Comparison of ENCODE assay signal across 8 cellular contexts in genomic region chr11:65476632-65477270, GRCh38. TPM values are rescaled to one million over a fixed set of nuclear protein-coding genes. Genes with fewer than 3 reads are reported as not detected.
DNase-seq lines count a peak whose midpoint lies in the region; ATAC-seq, FAIRE-seq and TF ChIP-seq lines count a peak whose summit lies in the region.

No MANE protein-coding gene starts in this region.

- H3K27ac ChIP-seq in HUES6 (ENCODE audit: low read depth, low read length) (peak overlapping the region; percentile 100), adrenal gland (peak overlapping the region; percentile 97 to 100 (median 99)), kidney (ENCODE audit: low read depth in 2 of 2, low read length in 2 of 2) (peak overlapping the region; percentile 100)

- H3K9ac ChIP-seq in HUES6 (ENCODE audit: low read length) (peak overlapping the region; percentile 99), kidney (ENCODE audit: low read length in 2 of 2) (peak overlapping the region; percentile 97 to 100)

- no peak for TF ChIP-seq POLR2A in adrenal gland (IDR thresholded peaks at IDR 0.05)

- peaks cover 44% of the 10 kb centered on the region for H3K4me1 ChIP-seq in HUES6 (ENCODE audit: control insufficient read depth, insufficient read depth, low read length)
- H3K4me1 ChIP-seq in adrenal gland (replicated peaks in 1 of 2) = peaks cover 40 to 64% of the 10 kb centered on the region in 2 donors
- peaks cover 14 to 25% of the 10 kb centered on the region in 2 donors for H3K4me1 ChIP-seq in kidney (ENCODE audit: control insufficient read depth in 1 of 2, insufficient read depth in 1 of 2, low read depth in 1 of 2, low read length in 2 of 2)

- no peaks in the 10 kb centered on the region for H3K27me3 Mint-ChIP-seq in stimulated activated naive CD8-positive, alpha-beta T cell treated with anti-CD3 and anti-CD28 coated beads, Interleukin-15, amount 100 ng/mL, for 72 hours

- H3K4me1 Mint-ChIP-seq in stimulated activated naive CD8-positive, alpha-beta T cell treated with anti-CD3 and anti-CD28 coated beads, Interleukin-15, amount 100 ng/mL, for 72 hours = peaks cover 44% of the 10 kb centered on the region

- H3K9me3 ChIP-seq in HUES6 (ENCODE audit: control insufficient read depth, insufficient read depth, low read depth, low read length) (no peaks in the 10 kb centered on the region), adrenal gland (replicated peaks in 1 of 3) (no peaks in the 10 kb centered on the region), kidney (ENCODE audit: control insufficient read depth in 1 of 2, low read length in 2 of 2) (no peaks in the 10 kb centered on the region)

- intact Hi-C loops in adrenal gland (cut with DNase I) = no loop called here
- intact Hi-C loops in kidney (cut with DNase I) = no loop called here

- H3K4me3 Mint-ChIP-seq in stimulated activated naive CD8-positive, alpha-beta T cell treated with anti-CD3 and anti-CD28 coated beads, Interleukin-15, amount 100 ng/mL, for 72 hours = peak overlapping the region; percentile 85 to 93

- 7 to 15% (median 8%) methylated on average over 14 to 21 of the region's 21 CpGs for WGBS in adrenal gland, 4 donors

- peak overlapping the region; percentile 96 to 98 for H3K27ac Mint-ChIP-seq in stimulated activated naive CD8-positive, alpha-beta T cell treated with anti-CD3 and anti-CD28 coated beads, Interleukin-15, amount 100 ng/mL, for 72 hours

- peak; percentile 14 for ATAC-seq in GM19324 (IDR thresholded peaks at IDR 0.05; ENCODE audit: low FRiP score, unreplicated experiment)
- peak; percentile 34 for ATAC-seq in stimulated activated naive CD8-positive, alpha-beta T cell treated with anti-CD3 and anti-CD28 coated beads, Interleukin-15, amount 100 ng/mL, for 72 hours

- no peaks in the 10 kb centered on the region for H3K9me3 Mint-ChIP-seq in stimulated activated naive CD8-positive, alpha-beta T cell treated with anti-CD3 and anti-CD28 coated beads, Interleukin-15, amount 100 ng/mL, for 72 hours

- peak; percentile 48 for DNase-seq in A172 (ENCODE audit: low spot score)
- peak in 1 of 7 donors; percentile 56 for DNase-seq in adrenal gland
- peak; percentile 55 for DNase-seq in kidney
- no peak for DNase-seq in stimulated activated naive CD8-positive, alpha-beta T cell treated with anti-CD3 and anti-CD28 coated beads, Interleukin-15, amount 100 ng/mL, for 72 hours
- DNase-seq in NCI-H1930 (lab: John Stamatoyannopoulos, UW) = no peak
- no peak for DNase-seq in DMS153 treated with DMSO at 0.1 percent for 48 hours (lab: John Stamatoyannopoulos, UW; ENCODE audit: unreplicated experiment)

- FAIRE-seq in kidney (lab: Jason Lieb, UNC) = no peak

- H3K4me3 ChIP-seq in HUES6 (ENCODE audit: low read depth, low read length) (peak overlapping the region; percentile 96), adrenal gland (peak overlapping the region; percentile 44 to 93 (median 68)), kidney (ENCODE audit: low read length in 2 of 2) (peak overlapping the region; percentile 77 to 94)

- no peak for TF ChIP-seq CTCF in adrenal gland (IDR thresholded peaks at IDR 0.05)
- TF ChIP-seq CTCF in kidney (IDR thresholded peaks at IDR 0.05; ENCODE audit: borderline replicate concordance, extremely low read depth, insufficient read depth) = no peak

- H3K36me3 ChIP-seq in HUES6 (ENCODE audit: control insufficient read depth, insufficient read depth, low read length) = no peaks in the 10 kb centered on the region
- no peaks in the 10 kb centered on the region for H3K36me3 ChIP-seq in adrenal gland (replicated peaks in 1 of 2)
- no peaks in the 10 kb centered on the region for H3K36me3 ChIP-seq in kidney (ENCODE audit: control insufficient read depth in 1 of 2, insufficient read depth in 2 of 2, low read length in 2 of 2)

- no peaks in the 10 kb centered on the region for H3K27me3 ChIP-seq in HUES6 (ENCODE audit: control insufficient read depth, insufficient read depth, low read length)
- H3K27me3 ChIP-seq in adrenal gland = no peaks in the 10 kb centered on the region

RNA-seq across cellular contexts. Expression of gene MALAT1, which starts 22.1 kb away (rescaled TPM):
- total RNA-seq in A172 (2014; rRNA removed; shearing (Covaris generic)) = 1,067 and 1,084 TPM in 2 replicates
- total RNA-seq in adrenal gland (over 10,000 TPM in 5 of 8 donors, 1,000 to 10,000 TPM in 3; 5,921 to 17,143 (median 10,900) TPM), kidney (15,262 TPM)
- polyA plus RNA-seq in adrenal gland (1,000 to 10,000 TPM in 1 of 3 donors, 100 to 1,000 TPM in 2; 237 to 9,519 (median 973) TPM), kidney (ENCODE audit: insufficient read depth, low read depth, low replicate concordance) (219 TPM)

RNA-seq across cellular contexts. Expression of gene SCYL1, which starts 48.1 kb away (rescaled TPM):
- total RNA-seq in A172 (2014; rRNA removed; shearing (Covaris generic)) = 65.6 and 70.6 TPM in 2 replicates
- total RNA-seq in adrenal gland = 100 to 1,000 TPM; 105 to 240 (median 145) TPM
- 100 to 1,000 TPM in 2 of 3 donors, 10 to 100 TPM in 1; 52.3 to 395 (median 329) TPM for polyA plus RNA-seq in adrenal gland
- 72.2 TPM for total RNA-seq in kidney
- 78.9 TPM for polyA plus RNA-seq in kidney (ENCODE audit: insufficient read depth, low read depth, low replicate concordance)

RNA-seq across cellular contexts. Expression of gene NEAT1, which starts 54.2 kb away (rescaled TPM):
- total RNA-seq in A172 (2014; rRNA removed; shearing (Covaris generic)) = 20.6 and 28.9 TPM in 2 replicates
- 1,000 to 10,000 TPM in 3 of 8 donors, 100 to 1,000 TPM in 4, 10 to 100 TPM in 1; 64.3 to 1,661 (median 335) TPM for total RNA-seq in adrenal gland
- polyA plus RNA-seq in adrenal gland = 1,000 to 10,000 TPM in 2 of 3 donors, 100 to 1,000 TPM in 1; 216 to 6,838 (median 2,645) TPM
- total RNA-seq in kidney = 1,006 TPM
- 595 TPM for polyA plus RNA-seq in kidney (ENCODE audit: insufficient read depth, low read depth, low replicate concordance)

Comparison
In these comparisons a context has a peak if more than half of its experiments do, and no peak if none do; other contexts are left out.
1. DNase-seq: peak in A172 (single experiment) and kidney (single experiment); none in stimulated activated naive CD8-positive, alpha-beta T cell treated with anti-CD3 and anti-CD28 coated beads, Interleukin-15, amount 100 ng/mL, for 72 hours (0 of 2), NCI-H1930 (0 of 2) and DMS153 treated with DMSO at 0.1 percent for 48 hours (single experiment).
2. Peak in every context shown above with its lines, with median percentiles within 50 percentile points of each other: H3K27ac ChIP-seq and H3K4me3 ChIP-seq.